Comparison of ENCODE assay signal across 32 cellular contexts in genomic region chr6:29554764-29555163, GRCh38. TPM values are rescaled to one million over a fixed set of nuclear protein-coding genes. Genes with fewer than 3 reads are reported as not detected.
"Had no signal": no experiment of that assay in that cellular context is flagged by ENCODE, and none has a peak within 500 bp of the region (broad histone marks: within the 10 kb centered on the region; RNA-seq: fewer than 3 reads in every experiment).

No MANE protein-coding gene starts in this region.

- ATAC-seq: pancreas; right cardiac atrium; stimulated activated memory B cell treated with anti-CD40 and anti-IgM and Interleukin-4, amounts not matched to agents 10 μg/mL and 1 μg/mL and 100 μg/mL, for 72 hours; upper lobe of right lung had no signal

- H3K36me3 ChIP-seq: left ventricle myocardium inferior, pancreas, prostate gland, sigmoid colon, spleen, suprapubic skin, thoracic aorta, tibial artery, upper lobe of right lung had no signal

- H3K27ac Mint-ChIP-seq: mesothelial cell of epicardium; naive B cell; nephron; stimulated activated memory B cell treated with anti-CD40 and anti-IgM and Interleukin-4, amounts not matched to agents 10 μg/mL and 1 μg/mL and 100 μg/mL, for 72 hours had no signal

- H3K79me2 ChIP-seq: hepatocyte had no signal

- H3K9me3 ChIP-seq: left ventricle myocardium inferior, pancreas, prostate gland, sigmoid colon, spleen, suprapubic skin, thoracic aorta, tibial artery, upper lobe of right lung had no signal

- DNase-seq: islet precursor cell; left ventricle myocardium inferior; mesendoderm; naive B cell; nucleus accumbens; pancreas; posterior cingulate gyrus; retina; right cardiac atrium; sigmoid colon; small intestine; spleen; stimulated activated CD4-positive, alpha-beta T cell treated with anti-CD3 and anti-CD28 coated beads, Interleukin-4, amount 100 ng/mL, for 24 hours; stimulated activated naive CD4-positive, alpha-beta T cell treated with Interleukin-2 at 50 U/mL for 16 hours; tibial artery; trophoblast cell; upper lobe of right lung had no signal

- H2AFZ ChIP-seq: hepatocyte had no signal

- H3K4me3 Mint-ChIP-seq: mesothelial cell of epicardium; stimulated activated memory B cell treated with anti-CD40 and anti-IgM and Interleukin-4, amounts not matched to agents 10 μg/mL and 1 μg/mL and 100 μg/mL, for 72 hours had no signal

- H3K9me3 Mint-ChIP-seq: mesothelial cell of epicardium; nephron; neural crest cell; stimulated activated memory B cell treated with anti-CD40 and anti-IgM and Interleukin-4, amounts not matched to agents 10 μg/mL and 1 μg/mL and 100 μg/mL, for 72 hours had no signal

- FAIRE-seq: pancreas, small intestine, urothelium cell line had no signal

- H3K36me3 Mint-ChIP-seq: mesothelial cell of epicardium; naive B cell; stimulated activated memory B cell treated with anti-CD40 and anti-IgM and Interleukin-4, amounts not matched to agents 10 μg/mL and 1 μg/mL and 100 μg/mL, for 72 hours had no signal

- H3K4me3 ChIP-seq: hepatocyte, left ventricle myocardium inferior, lung, pancreas, prostate gland, sigmoid colon, suprapubic skin, thoracic aorta, tibial artery, upper lobe of right lung had no signal

- H3K27ac ChIP-seq: hepatocyte, left ventricle myocardium inferior, pancreas, prostate gland, sigmoid colon, spleen, suprapubic skin, thoracic aorta, tibial artery, upper lobe of right lung had no signal

RNA-seq across cellular contexts. Expression of gene UBD, which starts 4.8 kb away (rescaled TPM):
- total RNA-seq: left ventricle myocardium inferior, mononuclear cell, neural crest cell, osteoblast, right cardiac atrium, suprapubic skin, thoracic aorta had no signal

RNA-seq across cellular contexts. Expression of gene OR2H2, which starts 30.2 kb away (rescaled TPM):
- total RNA-seq: hepatocyte, kidney epithelial cell, left ventricle myocardium inferior, lower leg skin, lung, mesothelial cell of epicardium, neural crest cell, osteoblast, pancreas, prostate gland, right cardiac atrium, sigmoid colon, spleen, subcutaneous adipose tissue, suprapubic skin, thoracic aorta, upper lobe of right lung had no signal
- polyA plus RNA-seq: hepatocyte, lung, pancreas, right cardiac atrium, sigmoid colon, small intestine, spleen had no signal
